Comparison of ENCODE assay signal across 14 cellular contexts in genomic region chr10:107165007-107165406, GRCh38. TPM values are rescaled to one million over a fixed set of nuclear protein-coding genes. Genes with fewer than 3 reads are reported as not detected.
DNase-seq lines count a peak whose midpoint lies in the region; ATAC-seq and TF ChIP-seq lines count a peak whose summit lies in the region.
"Had no signal": no experiment of that assay in that cellular context is flagged by ENCODE, and none has a peak within 500 bp of the region (broad histone marks: within the 10 kb centered on the region; RNA-seq: fewer than 3 reads in every experiment).

No MANE protein-coding gene starts in this region.

- H3K27ac ChIP-seq in GM23248 (no peak overlapping the region), angular gyrus (ENCODE audit: low read depth, low read length) (peak overlapping the region; percentile 61)
- H3K27ac ChIP-seq in naive thymus-derived CD4-positive, alpha-beta T cell (ENCODE audit: low read depth, low read length): no peak overlapping the region
- H3K27ac ChIP-seq: VCaP had no signal

- H3K4me3 ChIP-seq in GM23248 (peak overlapping the region; percentile 63), retinal pigment epithelial cell (ENCODE audit: low read length) (peak overlapping the region; percentile 26)
- no peak overlapping the region for H3K4me3 ChIP-seq in naive thymus-derived CD4-positive, alpha-beta T cell (ENCODE audit: low read length)

- H4K20me1 ChIP-seq in GM23248 (ENCODE audit: insufficient read depth): no peaks in the 10 kb centered on the region

- no peaks in the 10 kb centered on the region for H3K9me3 Mint-ChIP-seq in natural killer cell treated with Interleukin-12 subunit alpha and Interleukin-12 subunit beta and Interleukin-15 and Interleukin-18, amount 100 ng/mL, for 72 hours
- peaks cover 0 to 12% (median 4%) of the 10 kb centered on the region in 11 donors for H3K9me3 Mint-ChIP-seq in naive thymus-derived CD4-positive, alpha-beta T cell
- H3K9me3 Mint-ChIP-seq: memory B cell had no signal

- H3K27ac Mint-ChIP-seq in natural killer cell treated with Interleukin-12 subunit alpha and Interleukin-12 subunit beta and Interleukin-15 and Interleukin-18, amount 100 ng/mL, for 72 hours: no peak overlapping the region
- no peak overlapping the region for H3K27ac Mint-ChIP-seq in naive thymus-derived CD4-positive, alpha-beta T cell
- H3K27ac Mint-ChIP-seq: memory B cell; stimulated activated naive B cell treated with anti-CD40 and anti-IgM and Interleukin-4, amounts not matched to agents 10 μg/mL and 1 μg/mL and 100 μg/mL, for 72 hours had no signal

- no peak overlapping the region for H2AFZ ChIP-seq in GM23248

- H3K36me3 Mint-ChIP-seq in natural killer cell treated with Interleukin-12 subunit alpha and Interleukin-12 subunit beta and Interleukin-15 and Interleukin-18, amount 100 ng/mL, for 72 hours: peaks cover 8% of the 10 kb centered on the region
- peaks cover 0 to 6% (median 2%) of the 10 kb centered on the region in 5 donors for H3K36me3 Mint-ChIP-seq in naive thymus-derived CD4-positive, alpha-beta T cell

- H3K4me3 Mint-ChIP-seq in natural killer cell treated with Interleukin-12 subunit alpha and Interleukin-12 subunit beta and Interleukin-15 and Interleukin-18, amount 100 ng/mL, for 72 hours: no peak overlapping the region
- peak overlapping the region in 1 of 10 donors; percentile 52 for H3K4me3 Mint-ChIP-seq in naive thymus-derived CD4-positive, alpha-beta T cell
- H3K4me3 Mint-ChIP-seq: memory B cell had no signal

- no peak for DNase-seq in GM23248
- peak; percentile 17 for DNase-seq in iPS-NIHi11 (ENCODE audit: low spot score)
- DNase-seq in retinal pigment epithelial cell (ENCODE audit: low read depth): no peak
- DNase-seq in natural killer cell treated with Interleukin-12 subunit alpha and Interleukin-12 subunit beta and Interleukin-15 and Interleukin-18, amount 100 ng/mL, for 72 hours (ENCODE audit: low spot score): no peak
- no peak for DNase-seq in pons (ENCODE audit: low spot score)
- no peak for DNase-seq in naive thymus-derived CD4-positive, alpha-beta T cell
- DNase-seq: activated T-cell treated with anti-CD3 and anti-CD28 coated beads, Interleukin-2, amount 50 U/mL, for 1 hour; Karpas-422; stimulated activated naive B cell treated with anti-CD40 and anti-IgM and Interleukin-4, amounts not matched to agents 10 μg/mL and 1 μg/mL and 100 μg/mL, for 72 hours had no signal

- TF ChIP-seq CTCF in retinal pigment epithelial cell (conservative IDR thresholded peaks at IDR 0.05; ENCODE audit: low read depth, low read length): no peak

- peaks cover 49% of the 10 kb centered on the region for H3K27me3 ChIP-seq in GM23248 (replicated peaks; ENCODE audit: insufficient read depth)
- no peaks in the 10 kb centered on the region for H3K27me3 ChIP-seq in naive thymus-derived CD4-positive, alpha-beta T cell (ENCODE audit: control insufficient read depth in 2 of 2, insufficient read depth in 2 of 2, low read length in 2 of 2)

- peak overlapping the region; percentile 73 for H3K4me2 ChIP-seq in GM23248 (ENCODE audit: unreplicated experiment)

- peaks cover 38 to 67% of the 10 kb centered on the region in 2 donors for H3K27me3 Mint-ChIP-seq in natural killer cell treated with Interleukin-12 subunit alpha and Interleukin-12 subunit beta and Interleukin-15 and Interleukin-18, amount 100 ng/mL, for 72 hours
- peaks cover 28 to 46% (median 35%) of the 10 kb centered on the region in 5 donors for H3K27me3 Mint-ChIP-seq in naive thymus-derived CD4-positive, alpha-beta T cell

- in situ Hi-C loops in GM23248 (cut with MboI): no loop called here

- peaks cover 4 to 6% of the 10 kb centered on the region in 2 donors for H3K4me1 Mint-ChIP-seq in natural killer cell treated with Interleukin-12 subunit alpha and Interleukin-12 subunit beta and Interleukin-15 and Interleukin-18, amount 100 ng/mL, for 72 hours (ENCODE audit: low read depth in 2 of 2)
- H3K4me1 Mint-ChIP-seq in naive thymus-derived CD4-positive, alpha-beta T cell: peaks cover 0 to 7% (median 0%) of the 10 kb centered on the region in 7 donors

- CTCF ChIA-PET in naive thymus-derived CD4-positive, alpha-beta T cell (lab: Charles Lee): no interaction called here

- no peaks in the 10 kb centered on the region for H3K79me2 ChIP-seq in GM23248 (ENCODE audit: insufficient read depth)

- no peaks in the 10 kb centered on the region for H3F3A ChIP-seq in GM23248 (ENCODE audit: insufficient read depth)

- H3K9me3 ChIP-seq in GM23248 (ENCODE audit: low read depth): no peaks in the 10 kb centered on the region
- no peaks in the 10 kb centered on the region for H3K9me3 ChIP-seq in naive thymus-derived CD4-positive, alpha-beta T cell (ENCODE audit: control insufficient read depth in 2 of 3, low read length in 3 of 3)

- ATAC-seq in GM19035 (IDR thresholded peaks at IDR 0.05; ENCODE audit: unreplicated experiment): no peak
- no peak for ATAC-seq in natural killer cell treated with Interleukin-12 subunit alpha and Interleukin-12 subunit beta and Interleukin-15 and Interleukin-18, amount 100 ng/mL, for 72 hours
- no peak for ATAC-seq in naive thymus-derived CD4-positive, alpha-beta T cell
- ATAC-seq: HCT116; stimulated activated naive B cell treated with anti-CD40 and anti-IgM and Interleukin-4, amounts not matched to agents 10 μg/mL and 1 μg/mL and 100 μg/mL, for 72 hours had no signal

- no peaks in the 10 kb centered on the region for H3K4me1 ChIP-seq in GM23248 (ENCODE audit: insufficient read depth)
- no peaks in the 10 kb centered on the region for H3K4me1 ChIP-seq in naive thymus-derived CD4-positive, alpha-beta T cell (ENCODE audit: control insufficient read depth in 2 of 2, insufficient read depth in 2 of 2, low read length in 2 of 2)

- POLR2A ChIA-PET in naive thymus-derived CD4-positive, alpha-beta T cell (lab: Charles Lee): no interaction called here

- intact Hi-C loops in naive thymus-derived CD4-positive, alpha-beta T cell (cut with micrococcal nuclease): no loop called here

- H3K9me2 ChIP-seq in GM23248 (ENCODE audit: insufficient read depth): no peaks in the 10 kb centered on the region

- H3K9ac ChIP-seq in GM23248: no peak overlapping the region

- no peaks in the 10 kb centered on the region for H3K36me3 ChIP-seq in GM23248 (ENCODE audit: low read depth)
- no peaks in the 10 kb centered on the region for H3K36me3 ChIP-seq in naive thymus-derived CD4-positive, alpha-beta T cell (ENCODE audit: control insufficient read depth in 2 of 3, insufficient read depth in 3 of 3, low read length in 3 of 3)

- WGBS in GM23248 (ENCODE audit: low coverage in 1 of 2, low lambda C conversion rate in 2 of 2, missing lambda C conversion rate in 2 of 2), 2 experiments: 1 to 8% methylated on average over 11 of the region's 11 CpGs

RNA-seq across cellular contexts. Expression of gene SORCS1, which starts 0.5 kb away (rescaled TPM):
- total RNA-seq in GM23248 (2014; rRNA removed; shearing (Covaris generic)): not detected in 2 replicates
- polyA plus RNA-seq in GM23248 (2016; fragmentation: Nextera tagmentation; extraction: Ambion mirVana): 0.22 TPM in 1 of 2 replicates, not detected in the other
- total RNA-seq in natural killer cell treated with Interleukin-12 subunit alpha and Interleukin-12 subunit beta and Interleukin-15 and Interleukin-18, amount 100 ng/mL, for 72 hours: not detected
- total RNA-seq in naive thymus-derived CD4-positive, alpha-beta T cell: not detected
- polyA plus RNA-seq in naive thymus-derived CD4-positive, alpha-beta T cell: not detected
